ENCODE assay signal across 9 cellular contexts in genomic region chr11:47409440-47410403, GRCh38. TPM values are rescaled to one million over a fixed set of nuclear protein-coding genes. Genes with fewer than 3 reads are reported as not detected.
A peak's percentile ranks its signal among the peaks of the same experiment; 100 is the strongest.
DNase-seq lines count a peak whose midpoint lies in the region; ATAC-seq and TF ChIP-seq lines count a peak whose summit lies in the region.
"Had no signal": no experiment of that assay in that cellular context is flagged by ENCODE, and none has a peak within 500 bp of the region (broad histone marks: within the 10 kb centered on the region; RNA-seq: fewer than 3 reads in every experiment).

No MANE protein-coding gene starts in this region.

- no peak for DNase-seq in activated T-cell treated with anti-CD3 and anti-CD28 coated beads, Interleukin-2, amount 50 U/mL, for 4 hours
- no peak for DNase-seq in activated T-cell treated with anti-CD3 and anti-CD28 coated beads, Interleukin-2, amount 50 U/mL, for 48 hours
- DNase-seq in ascending aorta (ENCODE audit: low spot score in 2 of 2) (no peak), tibial nerve (ENCODE audit: low spot score in 2 of 2) (no peak), amygdala (lab: John Stamatoyannopoulos, UW) (no peak), globus pallidus (ENCODE audit: low spot score) (no peak)
- DNase-seq: NCI-H774 had no signal

- peaks cover 19% of the 10 kb centered on the region for H3K4me1 Mint-ChIP-seq in activated T-cell treated with anti-CD3 and anti-CD28 coated beads, Interleukin-2, amount 50 U/mL, for 4 hours (ENCODE audit: low read depth)

- H3K27me3 Mint-ChIP-seq in activated T-cell treated with anti-CD3 and anti-CD28 coated beads, Interleukin-2, amount 50 U/mL, for 4 hours (ENCODE audit: low read depth): no peaks in the 10 kb centered on the region

- ATAC-seq in activated T-cell treated with anti-CD3 and anti-CD28 coated beads, Interleukin-2, amount 50 U/mL, for 4 hours: no peak
- ATAC-seq in GM21360 (IDR thresholded peaks at IDR 0.05; ENCODE audit: unreplicated experiment): no peak

- TF ChIP-seq CTCF in ascending aorta (IDR thresholded peaks at IDR 0.05) (no peak), liver (IDR thresholded peaks at IDR 0.05; ENCODE audit: low read depth, low read length, missing input control) (no peak), tibial nerve (IDR thresholded peaks at IDR 0.05) (no peak)

- H3K36me3 Mint-ChIP-seq in activated T-cell treated with anti-CD3 and anti-CD28 coated beads, Interleukin-2, amount 50 U/mL, for 4 hours (ENCODE audit: insufficient read depth): peaks cover 6% of the 10 kb centered on the region

- intact Hi-C loops in ascending aorta (cut with DNase I): loop anchor here (2.0 to 10.0 kb wide), 7 partner anchors 45 to 1565 kb away; partner anchors contain the start of genes ARFGAP2, CRY2, FNBP4 and KBTBD4

- WGBS in liver: 91% methylated on average over 32 of the region's 32 CpGs
- WGBS in tibial nerve, 2 donors: 58 to 64% methylated on average over 26 to 29 of the region's 32 CpGs

- H3K27ac ChIP-seq in ascending aorta: peak overlapping the region; percentile 95 to 99
- H3K27ac ChIP-seq in liver (ENCODE audit: low read depth in 1 of 2, low read length in 2 of 2): peak overlapping the region; percentile 76 to 86
- H3K27ac ChIP-seq in tibial nerve: peak overlapping the region; percentile 90 to 97 (median 94)

- TF ChIP-seq POLR2A in tibial nerve (IDR thresholded peaks at IDR 0.05): no peak

- peak overlapping the region; percentile 91 for H3K4me3 Mint-ChIP-seq in activated T-cell treated with anti-CD3 and anti-CD28 coated beads, Interleukin-2, amount 50 U/mL, for 4 hours

- no peak for TF ChIP-seq RAD21 in liver (IDR thresholded peaks at IDR 0.05)

- no peaks in the 10 kb centered on the region for H3K27me3 ChIP-seq in ascending aorta
- no peaks in the 10 kb centered on the region for H3K27me3 ChIP-seq in liver (ENCODE audit: control insufficient read depth in 4 of 4, insufficient read depth in 4 of 4, low read length in 3 of 4)
- H3K27me3 ChIP-seq in tibial nerve: no peaks in the 10 kb centered on the region

- H3K4me3 ChIP-seq in ascending aorta: peak overlapping the region; percentile 82 to 87
- peak overlapping the region in 1 of 3 donors; percentile 88 for H3K4me3 ChIP-seq in liver (ENCODE audit: low read depth in 1 of 3, low read length in 3 of 3)
- peak overlapping the region; percentile 69 to 94 (median 78) for H3K4me3 ChIP-seq in tibial nerve

- no peak for TF ChIP-seq EP300 in tibial nerve (IDR thresholded peaks at IDR 0.05)

- peak overlapping the region in 1 of 2 donors; percentile 43 for H3K9ac ChIP-seq in liver (ENCODE audit: low read depth in 1 of 2, low read length in 2 of 2)

- H3K9me3 ChIP-seq in ascending aorta: no peaks in the 10 kb centered on the region
- H3K9me3 ChIP-seq in liver (ENCODE audit: control insufficient read depth in 4 of 4, low read length in 3 of 4): no peaks in the 10 kb centered on the region
- no peaks in the 10 kb centered on the region for H3K9me3 ChIP-seq in tibial nerve

- H3K36me3 ChIP-seq in ascending aorta (peaks cover 35 to 38% of the 10 kb centered on the region in 2 donors), liver (ENCODE audit: control insufficient read depth in 4 of 4, insufficient read depth in 3 of 4, low read depth in 1 of 4, low read length in 3 of 4) (peaks cover 0 to 14% (median 6%) of the 10 kb centered on the region in 4 donors), tibial nerve (peaks cover 0 to 42% (median 0%) of the 10 kb centered on the region in 3 donors)

- H3K4me1 ChIP-seq in ascending aorta (peaks cover 10 to 42% of the 10 kb centered on the region in 2 donors), liver (ENCODE audit: control insufficient read depth in 4 of 4, insufficient read depth in 4 of 4, low read length in 3 of 4) (peaks cover 0 to 18% (median 15%) of the 10 kb centered on the region in 4 donors), tibial nerve (peaks cover 0 to 65% (median 38%) of the 10 kb centered on the region in 4 donors)

- no peaks in the 10 kb centered on the region for H3K9me3 Mint-ChIP-seq in activated T-cell treated with anti-CD3 and anti-CD28 coated beads, Interleukin-2, amount 50 U/mL, for 4 hours

TF ChIP-seq in liver, 16 proteins besides CTCF, POLR2A, EP300 and RAD21:
- TF ChIP-seq YY1 (IDR thresholded peaks at IDR 0.05): no peak
- no peak for TF ChIP-seq RXRA (IDR thresholded peaks at IDR 0.05)
- no peak for TF ChIP-seq EGR1 (IDR thresholded peaks at IDR 0.05; ENCODE audit: low read depth in 2 of 2)
- no peak for TF ChIP-seq FOXA1 (IDR thresholded peaks at IDR 0.05)
- no peak for TF ChIP-seq JUND (IDR thresholded peaks at IDR 0.05)
TF ChIP-seq in liver: peak in this region for 0.

RNA-seq across cellular contexts. Expression of gene SLC39A13, which starts 1.3 kb away (rescaled TPM):
- total RNA-seq in activated T-cell treated with anti-CD3 and anti-CD28 coated beads, Interleukin-2, amount 50 U/mL, for 4 hours: 10 to 100 TPM; 18.7 to 20.8 (median 19.5) TPM
- total RNA-seq in ascending aorta: 246 TPM
- total RNA-seq in liver: 10 to 100 TPM in 1 of 2 donors, 1 to 10 TPM in 1; 8.2 to 13.0 TPM
- 10 to 100 TPM in 1 of 2 donors, 1 to 10 TPM in 1; 8.4 to 17.5 TPM for polyA plus RNA-seq in liver
- total RNA-seq in tibial nerve: 100 to 1,000 TPM in 3 of 4 donors, 10 to 100 TPM in 1; 91.6 to 142 (median 116) TPM

RNA-seq across cellular contexts. Expression of gene PSMC3, which starts 16.5 kb away (rescaled TPM):
- 100 to 1,000 TPM; 275 to 300 (median 299) TPM for total RNA-seq in activated T-cell treated with anti-CD3 and anti-CD28 coated beads, Interleukin-2, amount 50 U/mL, for 4 hours
- total RNA-seq in ascending aorta (34.8 TPM), liver (10 to 100 TPM; 58.0 to 96.6 TPM), tibial nerve (100 to 1,000 TPM; 103 to 147 (median 128) TPM)
- 100 to 1,000 TPM; 110 TPM for polyA plus RNA-seq in liver

RNA-seq across cellular contexts. Expression of gene SPI1, which starts 31.4 kb away (rescaled TPM):
- total RNA-seq in activated T-cell treated with anti-CD3 and anti-CD28 coated beads, Interleukin-2, amount 50 U/mL, for 4 hours: 1 to 10 TPM in 2 of 3 donors, under 1 TPM in 1; 0.74 to 2.3 (median 1.1) TPM
- total RNA-seq in ascending aorta (98.2 TPM), liver (10 to 100 TPM; 12.5 to 14.2 TPM), tibial nerve (10 to 100 TPM; 18.8 to 73.5 (median 25.2) TPM)
- polyA plus RNA-seq in liver: 10 to 100 TPM in 1 of 2 donors, 1 to 10 TPM in 1; 2.3 to 14.4 TPM

RNA-seq across cellular contexts. Expression of gene RAPSN, which starts 39.2 kb away (rescaled TPM):
- under 1 TPM; 0.46 to 0.53 (median 0.52) TPM for total RNA-seq in activated T-cell treated with anti-CD3 and anti-CD28 coated beads, Interleukin-2, amount 50 U/mL, for 4 hours
- total RNA-seq in ascending aorta: not detected
- under 1 TPM in 1 of 2 donors, not detected in 1; 0.59 TPM for total RNA-seq in liver
- polyA plus RNA-seq in liver: under 1 TPM; 0.12 to 0.28 TPM
- 1 to 10 TPM; 2.2 to 6.7 (median 2.7) TPM for total RNA-seq in tibial nerve

RNA-seq across cellular contexts. Expression of gene MYBPC3, which starts 57.2 kb away (rescaled TPM):
- not detected for total RNA-seq in activated T-cell treated with anti-CD3 and anti-CD28 coated beads, Interleukin-2, amount 50 U/mL, for 4 hours
- total RNA-seq in ascending aorta (not detected), liver (under 1 TPM in 1 of 2 donors, not detected in 1; 0.25 TPM), tibial nerve (under 1 TPM in 2 of 4 donors, not detected in 2; 0.21 to 0.60 TPM)
- polyA plus RNA-seq in liver: under 1 TPM in 1 of 2 donors, not detected in 1; 0.01 TPM

Comparison
In these comparisons a context has a peak if more than half of its experiments do, and no peak if none do; other contexts are left out.
1. RNA of gene SLC39A13, which starts 1.3 kb away (total RNA-seq): 246 TPM in ascending aorta (single experiment) and 91.6 to 142 TPM in tibial nerve; 18.7 to 20.8 TPM in activated T-cell treated with anti-CD3 and anti-CD28 coated beads, Interleukin-2, amount 50 U/mL, for 4 hours and 8.2 to 13.0 TPM in liver; every median in the first group is over 4 times any median in the second.
2. RNA of gene SPI1, which starts 31.4 kb away (total RNA-seq): 98.2 TPM in ascending aorta (single experiment), 18.8 to 73.5 TPM in tibial nerve and 12.5 to 14.2 TPM in liver; 0.74 to 2.3 TPM in activated T-cell treated with anti-CD3 and anti-CD28 coated beads, Interleukin-2, amount 50 U/mL, for 4 hours; every median in the first group is over 4 times any median in the second.
3. Peak in every context shown above with its lines, with median percentiles within 50 percentile points of each other: H3K27ac ChIP-seq.